8 cellular contexts compared by ENCODE assay signal in genomic region chr21:5123655-5124054, GRCh38.
DNase-seq lines count a peak whose midpoint lies in the region; ATAC-seq and TF ChIP-seq lines count a peak whose summit lies in the region.
"Not testable (repeated sequence)": the region's sequence is repeated elsewhere in the genome, so short reads cannot be mapped to it uniquely, and the experiment has no call there.

No MANE protein-coding gene starts in this region.

- TF ChIP-seq CTCF in OCI-LY1 (IDR thresholded peaks at IDR 0.05; ENCODE audit: low read length) (peak; percentile 24; the same call in 1 of the 2 replicates), body of pancreas (IDR thresholded peaks at IDR 0.05) (peak in 3 of 7 experiments; percentile 29 to 37 (median 35)), left ventricle myocardium inferior (IDR thresholded peaks at IDR 0.05; ENCODE audit: borderline replicate concordance) (peak; percentile 56), prostate gland (IDR thresholded peaks at IDR 0.05) (peak in 1 of 4 experiments; percentile 48)

- H4K20me1 ChIP-seq in OCI-LY1 (ENCODE audit: insufficient read depth, low read length) = not testable (repeated sequence)

- not testable (repeated sequence) for H3K79me2 ChIP-seq in OCI-LY1 (ENCODE audit: insufficient read depth, low read length)

- not testable (repeated sequence) for H3K4me3 ChIP-seq in CD4-positive, CD25-positive, alpha-beta regulatory T cell (ENCODE audit: low read depth, low read length); OCI-LY1 (ENCODE audit: low read depth, low read length, poor library complexity, severe bottlenecking); body of pancreas; left ventricle myocardium inferior; prostate gland

- H3K36me3 ChIP-seq in CD4-positive, CD25-positive, alpha-beta regulatory T cell (ENCODE audit: control insufficient read depth, insufficient read depth, low read length); OCI-LY1 (ENCODE audit: insufficient read depth, low read length); body of pancreas (replicated peaks in 1 of 2; ENCODE audit: insufficient read depth in 1 of 2, low read depth in 2 of 2); left ventricle myocardium inferior; prostate gland: not testable (repeated sequence)

- not testable (repeated sequence) for H3K9me3 Mint-ChIP-seq in CD4-positive, CD25-positive, alpha-beta regulatory T cell

- H3K27ac ChIP-seq in CD4-positive, CD25-positive, alpha-beta regulatory T cell (ENCODE audit: insufficient read depth, low read length, poor library complexity, severe bottlenecking); OCI-LY1 (ENCODE audit: low read depth, low read length, poor library complexity, severe bottlenecking); body of pancreas; prostate gland: not testable (repeated sequence)
- H3K27ac ChIP-seq in left ventricle myocardium inferior (replicated peaks) = peak overlapping the region; percentile 52

- H2AFZ ChIP-seq in OCI-LY1 (ENCODE audit: low read length) = not testable (repeated sequence)

- H3K4me1 Mint-ChIP-seq in CD4-positive, CD25-positive, alpha-beta regulatory T cell = not testable (repeated sequence)

- 4% methylated on average over 8 of the region's 16 CpGs; no CpG with 5 or more reads in 1 of the 2 donors for WGBS in body of pancreas, 2 donors
- no CpG with 5 or more reads among the region's 16 CpGs for WGBS in prostate gland

- not testable (repeated sequence) for TF ChIP-seq POLR2A in body of pancreas (IDR thresholded peaks at IDR 0.05); prostate gland (IDR thresholded peaks at IDR 0.05)

- H3F3A ChIP-seq in OCI-LY1 (ENCODE audit: insufficient read depth, low read length) = not testable (repeated sequence)

- intact Hi-C loops in body of pancreas (cut with DNase I); left ventricle myocardium inferior (cut with micrococcal nuclease); prostate gland (cut with DNase I): not testable (repeated sequence)

- not testable (repeated sequence) for H3K9ac ChIP-seq in OCI-LY1 (ENCODE audit: low read length)

- not testable (repeated sequence) for H3K4me3 Mint-ChIP-seq in CD4-positive, CD25-positive, alpha-beta regulatory T cell

- H3K4me2 ChIP-seq in OCI-LY1 (ENCODE audit: low read length) = not testable (repeated sequence)

- peak in 2 of 3 donors; percentile 54 to 71 for DNase-seq in CD4-positive, CD25-positive, alpha-beta regulatory T cell
- DNase-seq in activated CD8-positive, alpha-beta memory T cell treated with anti-CD3 and anti-CD28 coated beads for 4 hours (ENCODE audit: low read depth in 2 of 2) = peak; percentile 33 to 43
- peak; percentile 88 to 92 (median 90) for DNase-seq in body of pancreas
- DNase-seq in left ventricle myocardium inferior = peak; percentile 89
- peak; percentile 76 for DNase-seq in prostate gland (ENCODE audit: low spot score)
- peak; percentile 48 to 55 for DNase-seq in stimulated activated CD8-positive, alpha-beta memory T cell treated with anti-CD3 and anti-CD28 coated beads, Interleukin-7, amount 100 ng/mL, for 1 hour (ENCODE audit: low read depth in 2 of 2)

- H3K36me3 Mint-ChIP-seq in CD4-positive, CD25-positive, alpha-beta regulatory T cell = not testable (repeated sequence)

- not testable (repeated sequence) for H3K9me2 ChIP-seq in OCI-LY1 (ENCODE audit: low read depth, low read length)

- H3K27me3 Mint-ChIP-seq in CD4-positive, CD25-positive, alpha-beta regulatory T cell = not testable (repeated sequence)

- ATAC-seq in CD4-positive, CD25-positive, alpha-beta regulatory T cell (ENCODE audit: low read depth in 2 of 2) = peak; percentile 55 to 59
- ATAC-seq in GM21381 (IDR thresholded peaks at IDR 0.05; ENCODE audit: unreplicated experiment) (peak; percentile 37), body of pancreas (peak; percentile 85)

- not testable (repeated sequence) for H3K27me3 ChIP-seq in CD4-positive, CD25-positive, alpha-beta regulatory T cell (ENCODE audit: control insufficient read depth, insufficient read depth, low read length); OCI-LY1 (ENCODE audit: insufficient read depth, low read length); body of pancreas; left ventricle myocardium inferior (ENCODE audit: low read depth); prostate gland (replicated peaks; ENCODE audit: insufficient read depth)

- H3K4me1 ChIP-seq in CD4-positive, CD25-positive, alpha-beta regulatory T cell (ENCODE audit: control insufficient read depth, insufficient read depth, low read length, poor library complexity, severe bottlenecking); OCI-LY1 (ENCODE audit: insufficient read depth, low read length, severe bottlenecking); body of pancreas; left ventricle myocardium inferior; prostate gland (replicated peaks): not testable (repeated sequence)

- H3K27ac Mint-ChIP-seq in CD4-positive, CD25-positive, alpha-beta regulatory T cell = not testable (repeated sequence)

- H3K9me3 ChIP-seq in CD4-positive, CD25-positive, alpha-beta regulatory T cell (ENCODE audit: control insufficient read depth in 2 of 2, low read length in 2 of 2); OCI-LY1 (ENCODE audit: low read length); body of pancreas; left ventricle myocardium inferior (replicated peaks); prostate gland: not testable (repeated sequence)

Comparison
In these comparisons a context has a peak if more than half of its experiments do, and no peak if none do; other contexts are left out.
1. DNase-seq: peak in every context shown above with its lines; median percentile 90 in body of pancreas; 89 in left ventricle myocardium inferior; 76 in prostate gland; 62 in CD4-positive, CD25-positive, alpha-beta regulatory T cell; 52 in stimulated activated CD8-positive, alpha-beta memory T cell treated with anti-CD3 and anti-CD28 coated beads, Interleukin-7, amount 100 ng/mL, for 1 hour; 38 in activated CD8-positive, alpha-beta memory T cell treated with anti-CD3 and anti-CD28 coated beads for 4 hours.